In genomic region chr2:45643095-45643494, GRCh38 we compare ENCODE assay signal across 8 cellular contexts. TPM values are rescaled to one million over a fixed set of nuclear protein-coding genes. Genes with fewer than 3 reads are reported as not detected.
DNase-seq lines count a peak whose midpoint lies in the region; ATAC-seq, FAIRE-seq and TF ChIP-seq lines count a peak whose summit lies in the region.

No MANE protein-coding gene starts in this region.

- intact Hi-C loops in activated CD8-positive, alpha-beta T cell treated with anti-CD3 and anti-CD28 coated beads for 36 hours (cut with micrococcal nuclease): loop anchor here (1.0 to 5.0 kb wide), 2 partner anchors 135 to 294 kb away; no protein-coding TSS in a partner anchor

- TF ChIP-seq CTCF in activated CD8-positive, alpha-beta T cell treated with anti-CD3 and anti-CD28 coated beads for 36 hours (IDR thresholded peaks at IDR 0.05): no peak
- no peak for TF ChIP-seq CTCF in suprapubic skin (IDR thresholded peaks at IDR 0.05)

- POLR2A ChIA-PET in activated CD8-positive, alpha-beta T cell treated with anti-CD3 and anti-CD28 coated beads for 36 hours (lab: Charles Lee): no interaction called here

- no peak for ATAC-seq in activated CD8-positive, alpha-beta T cell treated with anti-CD3 and anti-CD28 coated beads for 36 hours

- H3K4me3 Mint-ChIP-seq in activated CD8-positive, alpha-beta T cell treated with anti-CD3 and anti-CD28 coated beads for 36 hours: peak overlapping the region; percentile 31

- H3K36me3 ChIP-seq in iPS-20b (ENCODE audit: insufficient read depth, low read depth, low read length): no peaks in the 10 kb centered on the region
- no peaks in the 10 kb centered on the region for H3K36me3 ChIP-seq in suprapubic skin

- H3K36me3 Mint-ChIP-seq in activated CD8-positive, alpha-beta T cell treated with anti-CD3 and anti-CD28 coated beads for 36 hours (ENCODE audit: low read depth): no peaks in the 10 kb centered on the region

- CTCF ChIA-PET in activated CD8-positive, alpha-beta T cell treated with anti-CD3 and anti-CD28 coated beads for 36 hours (lab: Charles Lee): interaction anchor here (1.0 to 1.9 kb wide), 7 partner anchors 12 to 350 kb away, joined by 3 to 38 read pairs (median 4); partner anchors contain the start of gene SRBD1

- H3K27ac Mint-ChIP-seq in activated CD8-positive, alpha-beta T cell treated with anti-CD3 and anti-CD28 coated beads for 36 hours: no peak overlapping the region

- no peak overlapping the region for H3K27ac ChIP-seq in iPS-20b (ENCODE audit: low read length)
- H3K27ac ChIP-seq in suprapubic skin: no peak overlapping the region

- H3K4me1 ChIP-seq in iPS-20b (ENCODE audit: insufficient read depth, low read length) (no peaks in the 10 kb centered on the region; the same call in 1 of the 2 replicates), suprapubic skin (peaks cover 13% of the 10 kb centered on the region)

- H3K9me3 Mint-ChIP-seq in activated CD8-positive, alpha-beta T cell treated with anti-CD3 and anti-CD28 coated beads for 36 hours: no peaks in the 10 kb centered on the region

- TF ChIP-seq EP300 in suprapubic skin (IDR thresholded peaks at IDR 0.05): no peak

- 28% methylated on average over 11 of the region's 11 CpGs for WGBS in suprapubic skin

- peaks cover 73% of the 10 kb centered on the region for H3K27me3 ChIP-seq in iPS-20b (ENCODE audit: insufficient read depth, low read length)
- H3K27me3 ChIP-seq in suprapubic skin: peaks cover 4% of the 10 kb centered on the region

- H3K4me3 ChIP-seq in iPS-20b (ENCODE audit: low read length) (peak overlapping the region; percentile 73; the same call in 1 of the 2 replicates), suprapubic skin (peak overlapping the region; percentile 52)

- no peak for FAIRE-seq in HTR-8/SVneo (lab: Jason Lieb, UNC)

- H3K9me3 ChIP-seq in iPS-20b (ENCODE audit: insufficient read depth, low read depth, low read length) (no peaks in the 10 kb centered on the region), suprapubic skin (no peaks in the 10 kb centered on the region)

- peaks cover 4% of the 10 kb centered on the region for H3K4me1 Mint-ChIP-seq in activated CD8-positive, alpha-beta T cell treated with anti-CD3 and anti-CD28 coated beads for 36 hours (ENCODE audit: low read depth)

- TF ChIP-seq POLR2A in suprapubic skin (IDR thresholded peaks at IDR 0.05): no peak

- peaks cover 20% of the 10 kb centered on the region for H3K27me3 Mint-ChIP-seq in activated CD8-positive, alpha-beta T cell treated with anti-CD3 and anti-CD28 coated beads for 36 hours

- DNase-seq in NCI-H2227 (lab: John Stamatoyannopoulos, UW; ENCODE audit: unreplicated experiment) (peak; percentile 24), NCI-H2227 treated with DMSO at 0.1 percent for 48 hours (lab: John Stamatoyannopoulos, UW) (no peak), suprapubic skin (ENCODE audit: low spot score in 2 of 2) (peak in 1 of 2 donors; percentile 64), glomerular visceral epithelial cell (ENCODE audit: extremely low spot score) (no peak), HTR-8/SVneo (ENCODE audit: insufficient read length, low spot score) (no peak), Ammon's horn (ENCODE audit: low spot score) (no peak)
- no peak for DNase-seq in activated CD8-positive, alpha-beta T cell treated with anti-CD3 and anti-CD28 coated beads for 36 hours

- peak overlapping the region; percentile 59; the same call in 1 of the 2 replicates for H3K9ac ChIP-seq in iPS-20b (ENCODE audit: low read depth, low read length)

RNA-seq across cellular contexts. Expression of gene PRKCE, which starts 8.4 kb away (rescaled TPM):
- 10 to 100 TPM; 11.5 to 11.9 TPM for total RNA-seq in activated CD8-positive, alpha-beta T cell treated with anti-CD3 and anti-CD28 coated beads for 36 hours
- 10 to 100 TPM in 2 of 4 donors, 1 to 10 TPM in 2; 7.9 to 18.3 (median 12.5) TPM for total RNA-seq in suprapubic skin

RNA-seq across cellular contexts. Expression of gene SRBD1, which starts 32.0 kb away (rescaled TPM):
- total RNA-seq in activated CD8-positive, alpha-beta T cell treated with anti-CD3 and anti-CD28 coated beads for 36 hours: 10 to 100 TPM; 14.8 to 21.7 TPM
- 1 to 10 TPM; 6.1 to 9.6 (median 7.2) TPM for total RNA-seq in suprapubic skin
